ENCODE assay signal across 8 cellular contexts in genomic region chr4:88697588-88698329, GRCh38. TPM values are rescaled to one million over a fixed set of nuclear protein-coding genes. Genes with fewer than 3 reads are reported as not detected.
DNase-seq lines count a peak whose midpoint lies in the region; ATAC-seq and TF ChIP-seq lines count a peak whose summit lies in the region.

A gene with protein sequence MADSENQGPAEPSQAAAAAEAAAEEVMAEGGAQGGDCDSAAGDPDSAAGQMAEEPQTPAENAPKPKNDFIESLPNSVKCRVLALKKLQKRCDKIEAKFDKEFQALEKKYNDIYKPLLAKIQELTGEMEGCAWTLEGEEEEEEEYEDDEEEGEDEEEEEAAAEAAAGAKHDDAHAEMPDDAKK (minus strand): TSS chr4:88697829. CDS start chr4:88697754, 75 bp downstream.

- peak within 1 kb of the TSS; percentile 81 for H3K4me3 ChIP-seq in Karpas-422 (ENCODE audit: low read length)

- H3K9me3 Mint-ChIP-seq in MCF 10A (ENCODE audit: unreplicated experiment) (no peaks in the 10 kb centered on the region), immature natural killer cell (no peaks in the 10 kb centered on the region)

- POLR2A ChIA-PET in MCF 10A (lab: Yijun Ruan, JAX): interaction anchor here (0.9 kb wide), 2 partner anchors 169 to 676 kb away, joined by 3 read pairs; no protein-coding TSS in a partner anchor

- ATAC-seq in GM21717 (IDR thresholded peaks at IDR 0.05; ENCODE audit: unreplicated experiment): peak; percentile 96

- H3K4me1 Mint-ChIP-seq in MCF 10A (ENCODE audit: insufficient read depth, unreplicated experiment) (no peaks in the 10 kb centered on the region), immature natural killer cell (peaks cover 23 to 25% of the 10 kb centered on the region in 2 donors)

- H3K27me3 Mint-ChIP-seq in MCF 10A (ENCODE audit: insufficient read depth, unreplicated experiment) (no peaks in the 10 kb centered on the region), immature natural killer cell (ENCODE audit: low read depth in 3 of 3) (peaks cover 3 to 7% (median 6%) of the 10 kb centered on the region in 3 donors)

- H3K4me3 Mint-ChIP-seq in MCF 10A (ENCODE audit: unreplicated experiment): peak within 1 kb of the TSS; percentile 53
- H3K4me3 Mint-ChIP-seq in immature natural killer cell: peak within 1 kb of the TSS; percentile 83 to 88 (median 86)

- H3K27ac Mint-ChIP-seq in MCF 10A (ENCODE audit: low read depth, unreplicated experiment) (peak within 1 kb of the TSS; percentile 66), immature natural killer cell (peak within 1 kb of the TSS; percentile 55 to 97 (median 92))

- no TSS peak for BruUV-seq in MCF 10A (replicated peaks; lab: Mats Ljungman, UMichigan)

- peak within 1 kb of the TSS; percentile 61 for H3K4me2 ChIP-seq in Karpas-422 (ENCODE audit: low read depth, low read length, poor library complexity, severe bottlenecking)

- intact Hi-C loops in MCF 10A (cut with micrococcal nuclease): no loop called here

- peaks cover 9% of the 10 kb centered on the region for H3K79me2 ChIP-seq in Karpas-422 (ENCODE audit: low read length)

- H4K20me1 ChIP-seq in Karpas-422 (ENCODE audit: insufficient read depth, low read depth, low read length): no peaks in the 10 kb centered on the region

- peak; percentile 13 for DNase-seq in DMS153 treated with DMSO at 0.1 percent for 48 hours (lab: John Stamatoyannopoulos, UW; ENCODE audit: unreplicated experiment)
- peak; percentile 83 for DNase-seq in Karpas-422
- no peak for DNase-seq in MCF 10A (ENCODE audit: unreplicated experiment)
- peak; percentile 84 to 86 (median 86) for DNase-seq in immature natural killer cell
- DNase-seq in smooth muscle cell of the brain vasculature (ENCODE audit: low read depth, low spot score): peak; percentile 26
- DNase-seq in NCI-H446 (lab: John Stamatoyannopoulos, UW): no peak

- H3K27me3 ChIP-seq in Karpas-422 (ENCODE audit: low read length): no peaks in the 10 kb centered on the region

- H3K9ac ChIP-seq in Karpas-422 (ENCODE audit: low read length): peak within 1 kb of the TSS; percentile 79

- H3K27ac ChIP-seq in Karpas-422 (ENCODE audit: low read length) (no peak within 1 kb of the TSS), VCaP (peak within 1 kb of the TSS; percentile 39; the same call in 1 of the 2 replicates)

- H3K36me3 Mint-ChIP-seq in MCF 10A (ENCODE audit: insufficient read depth, unreplicated experiment) (peaks cover 33% of the 10 kb centered on the region), immature natural killer cell (peaks cover 12 to 22% (median 21%) of the 10 kb centered on the region in 3 donors)

- no peaks in the 10 kb centered on the region for H3K9me3 ChIP-seq in Karpas-422 (ENCODE audit: low read length)

- peak within 1 kb of the TSS; percentile 49; the same call in 1 of the 2 replicates for H2AFZ ChIP-seq in Karpas-422 (ENCODE audit: low read length)

- H3K4me1 ChIP-seq in Karpas-422 (ENCODE audit: low read length): peaks cover 12% of the 10 kb centered on the region

- no peak for TF ChIP-seq CTCF in VCaP (conservative IDR thresholded peaks at IDR 0.05)
- no peak for TF ChIP-seq CTCF in MCF 10A (IDR thresholded peaks at IDR 0.05; ENCODE audit: unreplicated experiment)

- no peaks in the 10 kb centered on the region for H3K36me3 ChIP-seq in Karpas-422 (ENCODE audit: insufficient read depth, low read length)

- H3K9me2 ChIP-seq in Karpas-422 (replicated peaks; ENCODE audit: insufficient read depth, low read length): no peaks in the 10 kb centered on the region

- CTCF ChIA-PET in MCF 10A (lab: Yijun Ruan, JAX): interaction anchor here (0.9 to 1.5 kb wide), 4 partner anchors 39 to 171 kb away, joined by 3 read pairs; no protein-coding TSS in a partner anchor

RNA-seq across cellular contexts. Expression of the gene that starts here (rescaled TPM):
- total RNA-seq in Karpas-422 (2014; rRNA removed; shearing (Covaris generic); ENCODE audit: low replicate concordance): 17.9 and 23.2 TPM in 2 replicates
- total RNA-seq in MCF 10A (2022): 0.27 and 0.30 TPM in 2 replicates
- 1 to 10 TPM; 4.2 to 7.3 (median 5.4) TPM for polyA plus RNA-seq in immature natural killer cell

Comparison
In these comparisons a context has a peak if more than half of its experiments do, and no peak if none do; other contexts are left out.
1. RNA of the gene that starts here (total RNA-seq): 17.9 to 23.2 TPM in Karpas-422; 0.27 to 0.30 TPM in MCF 10A; every median in the first group is over 10 times any median in the second.
2. DNase-seq: peak in DMS153 treated with DMSO at 0.1 percent for 48 hours (single experiment), Karpas-422 (single experiment), immature natural killer cell (3 of 3) and smooth muscle cell of the brain vasculature (single experiment); none in MCF 10A (single experiment) and NCI-H446 (0 of 2).